Comparison of ENCODE assay signal across 21 cellular contexts in genomic region chr17:31684901-31685300, GRCh38.
"Had no signal": no experiment of that assay in that cellular context is flagged by ENCODE, and none has a peak within 500 bp of the region (broad histone marks: within the 10 kb centered on the region; RNA-seq: fewer than 3 reads in every experiment).

No MANE protein-coding gene starts in this region.

- H3K4me3 ChIP-seq: SJSA1, SK-N-MC had no signal

- H3K27ac ChIP-seq: HL-60, KMS-11, SJSA1, SK-N-MC had no signal

- H3K27me3 ChIP-seq: SJSA1 had no signal

- H3K4me2 ChIP-seq: KMS-11 had no signal

- H3K36me3 ChIP-seq: SJSA1 had no signal

- FAIRE-seq: HTR-8/SVneo, RCC 7860 had no signal

- DNase-seq: Kasumi-1, MM.1S, NCI-H1092 treated with DMSO at 0.1 percent for 48 hours, NCI-H1436, NCI-H187, NCI-H2029, NCI-H2081 treated with DMSO at 0.1 percent for 48 hours, NCI-H2171, NCI-H345, NCI-H446 treated with DMSO at 0.1 percent for 48 hours, NCI-H510A treated with DMSO at 0.1 percent for 48 hours, NCI-H526, Right ventricle myocardium superior, RPMI8226, SIG-M5 had no signal

- H3K9ac ChIP-seq: KMS-11 had no signal

- H3K9me3 ChIP-seq: SJSA1 had no signal
